In the genomic region with DNA sequence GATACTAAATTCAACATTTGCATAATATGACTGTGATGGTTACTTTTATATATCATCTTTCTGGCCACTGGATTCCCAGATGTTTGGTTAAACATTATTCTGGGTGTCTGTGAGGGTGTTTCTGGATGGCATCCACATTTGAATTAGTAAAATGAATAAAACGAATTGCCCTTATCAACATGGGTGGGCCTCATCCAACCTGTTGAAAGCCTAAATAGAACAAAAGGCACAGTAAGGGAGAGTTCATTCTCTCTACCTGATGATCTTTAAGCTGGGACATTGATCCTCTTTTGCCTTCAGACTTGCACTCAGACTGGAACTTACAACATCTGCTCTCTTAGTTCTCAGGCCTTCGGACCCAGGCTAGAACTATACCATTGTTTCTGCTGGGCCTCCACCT, we compare ENCODE assay signal across 32 cellular contexts. TPM values are rescaled to one million over a fixed set of nuclear protein-coding genes. Genes with fewer than 3 reads are reported as not detected.
"Had no signal": no experiment of that assay in that cellular context is flagged by ENCODE, and none has a peak within 500 bp of the region (broad histone marks: within the 10 kb centered on the region; RNA-seq: fewer than 3 reads in every experiment).

No MANE protein-coding gene starts in this region.

- H3K4me3 Mint-ChIP-seq: activated B cell treated with CpG ODN at 0.5 μM for 24 hours; activated CD8-positive, alpha-beta T cell treated with anti-CD3 and anti-CD28 coated beads for 36 hours; activated naive CD8-positive, alpha-beta T cell; activated T-cell treated with anti-CD3 and anti-CD28 coated beads, Interleukin-2, amount 50 U/mL, for 4 hours; activated T-helper 17 cell treated with anti-CD3 and anti-CD28 coated beads, Interleukin-2, amount 50 U/mL, for 72 hours; central memory CD8-positive, alpha-beta T cell; effector memory CD8-positive, alpha-beta T cell; T-helper 17 cell; T-helper 2 cell treated with Interferon-gamma antibody and Interleukin-4, amounts not matched to agents 5 μg/mL and 100 μg/mL, for 36 hours had no signal

- H3K9me3 ChIP-seq: esophagus squamous epithelium, gastroesophageal sphincter had no signal

- H3K36me3 ChIP-seq: brain microvascular endothelial cell, esophagus squamous epithelium, gastroesophageal sphincter, WERI-Rb-1 had no signal

- ATAC-seq: activated CD4-positive, CD25-positive, alpha-beta regulatory T cell treated with anti-CD3 and anti-CD28 coated beads, Interleukin-2, amount 50 U/mL, for 24 hours; activated CD8-positive, alpha-beta T cell treated with anti-CD3 and anti-CD28 coated beads for 36 hours; activated T-cell treated with anti-CD3 and anti-CD28 coated beads, Interleukin-2, amount 50 U/mL, for 4 hours; activated T-helper 17 cell treated with anti-CD3 and anti-CD28 coated beads, Interleukin-2, amount 50 U/mL, for 72 hours; effector memory CD8-positive, alpha-beta T cell; gastroesophageal sphincter; T-helper 17 cell had no signal

- H3K27me3 ChIP-seq: brain microvascular endothelial cell, esophagus squamous epithelium had no signal

- H3K4me1 ChIP-seq: gastroesophageal sphincter had no signal

- H3K9me3 Mint-ChIP-seq: activated CD8-positive, alpha-beta T cell treated with anti-CD3 and anti-CD28 coated beads for 36 hours; activated T-cell treated with anti-CD3 and anti-CD28 coated beads, Interleukin-2, amount 50 U/mL, for 4 hours; activated T-helper 17 cell treated with anti-CD3 and anti-CD28 coated beads, Interleukin-2, amount 50 U/mL, for 72 hours; central memory CD8-positive, alpha-beta T cell; effector memory CD8-positive, alpha-beta T cell; T-helper 2 cell treated with Interferon-gamma antibody and Interleukin-4, amounts not matched to agents 5 μg/mL and 100 μg/mL, for 36 hours had no signal

- DNase-seq: activated B cell treated with CpG ODN at 0.5 μM for 24 hours; activated CD4-positive, alpha-beta T cell treated with anti-CD3 and anti-CD28 coated beads for 48 hours; activated CD4-positive, alpha-beta T cell treated with anti-CD3 and anti-CD28 coated beads, Interleukin-2, amount 50 U/mL, for 1 hour; activated CD4-positive, alpha-beta T cell treated with anti-CD3 and anti-CD28 coated beads, Interleukin-2, amount 50 U/mL, for 48 hours; activated CD8-positive, alpha-beta memory T cell treated with anti-CD3 and anti-CD28 coated beads for 24 hours; activated CD8-positive, alpha-beta T cell treated with anti-CD3 and anti-CD28 coated beads for 36 hours; activated effector memory CD4-positive, alpha-beta T cell treated with Interleukin-2 at 50 U/mL for 16 hours; activated gamma-delta T cell treated with Interleukin-2 at 50 U/mL for 16 hours; activated naive CD4-positive, alpha-beta T cell treated with anti-CD3 and anti-CD28 coated beads, Interleukin-2, amount 50 U/mL, for 16 hours; activated naive CD4-positive, alpha-beta T cell treated with Interleukin-2 at 50 U/mL for 16 hours; activated T-cell treated with anti-CD3 and anti-CD28 coated beads, Interleukin-2, amount 50 U/mL, for 4 hours; amniotic stem cell; anterior cingulate cortex; brain microvascular endothelial cell; cortex of kidney; dermis blood vessel endothelial cell; effector CD4-positive, alpha-beta T cell; effector memory CD8-positive, alpha-beta T cell; esophagus squamous epithelium; foreskin melanocyte; head of caudate nucleus; T-helper 1 cell; T-helper 17 cell; T1000; WERI-Rb-1 had no signal

- H3K27ac ChIP-seq: brain microvascular endothelial cell, epithelial cell of prostate, esophagus squamous epithelium, gastroesophageal sphincter, WERI-Rb-1 had no signal

- H3K4me1 Mint-ChIP-seq: activated B cell treated with CpG ODN at 0.5 μM for 24 hours; activated T-helper 17 cell treated with anti-CD3 and anti-CD28 coated beads, Interleukin-2, amount 50 U/mL, for 72 hours; central memory CD8-positive, alpha-beta T cell; T-helper 17 cell had no signal

- H3K27me3 Mint-ChIP-seq: activated naive CD8-positive, alpha-beta T cell had no signal

- H3K36me3 Mint-ChIP-seq: activated naive CD8-positive, alpha-beta T cell had no signal

- H3K27ac Mint-ChIP-seq: activated B cell treated with CpG ODN at 0.5 μM for 24 hours; activated CD8-positive, alpha-beta T cell treated with anti-CD3 and anti-CD28 coated beads for 36 hours; activated naive CD8-positive, alpha-beta T cell; activated T-helper 17 cell treated with anti-CD3 and anti-CD28 coated beads, Interleukin-2, amount 50 U/mL, for 72 hours; effector memory CD8-positive, alpha-beta T cell; T-helper 17 cell; T-helper 2 cell treated with Interferon-gamma antibody and Interleukin-4, amounts not matched to agents 5 μg/mL and 100 μg/mL, for 36 hours had no signal

- H3K4me3 ChIP-seq: esophagus squamous epithelium, gastroesophageal sphincter had no signal

RNA-seq across cellular contexts. Expression of a gene that starts 57.6 kb away (rescaled TPM):
- total RNA-seq: activated T-helper 17 cell treated with anti-CD3 and anti-CD28 coated beads, Interleukin-2, amount 50 U/mL, for 72 hours had no signal
